In the genomic region with DNA sequence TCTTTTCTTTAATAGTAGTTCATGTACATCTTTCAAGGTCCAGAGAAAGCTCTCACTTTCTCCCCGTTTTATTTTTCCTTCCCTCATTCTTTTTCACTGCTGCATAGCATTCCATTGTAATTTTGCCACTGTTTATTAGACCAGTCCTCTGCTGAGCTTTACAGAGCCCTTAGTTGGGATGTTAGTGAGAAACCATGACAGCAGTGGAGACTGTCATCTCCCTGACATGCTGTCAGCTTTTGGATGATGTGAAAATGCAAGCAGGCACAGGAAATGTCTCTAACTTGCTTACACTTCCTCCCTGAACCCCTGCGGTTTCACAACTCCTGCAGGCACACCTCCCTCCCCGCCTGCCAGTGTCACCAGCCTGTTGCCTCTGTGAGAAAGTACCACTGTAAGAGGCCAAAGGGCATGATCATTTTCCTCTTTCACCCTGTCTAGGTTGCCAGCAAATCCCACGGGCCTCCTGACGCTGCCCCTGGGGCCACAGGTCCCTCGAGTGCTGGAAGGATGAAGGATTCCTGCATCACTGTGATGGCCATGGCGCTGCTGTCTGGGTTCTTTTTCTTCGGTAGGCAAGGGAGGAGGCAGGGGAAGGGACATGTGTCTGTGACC, we compare ENCODE assay signal across 8 cellular contexts. TPM values are rescaled to one million over a fixed set of nuclear protein-coding genes. Genes with fewer than 3 reads are reported as not detected.
DNase-seq lines count a peak whose midpoint lies in the region; ATAC-seq, FAIRE-seq and TF ChIP-seq lines count a peak whose summit lies in the region.

ITGAL (plus strand) TSS at position 415 of the 615 bp plus-strand sequence; CDS start at position 511, 96 bp downstream.

- peak; percentile 98 for FAIRE-seq in GM18507 (lab: Jason Lieb, UNC)
- FAIRE-seq in GM12878 (lab: Jason Lieb, UNC): peak; percentile 86
- no peak for FAIRE-seq in frontal cortex (lab: Jason Lieb, UNC)

- H4K20me1 ChIP-seq in GM12878 (ENCODE audit: control insufficient read depth, insufficient read depth): no peaks in the 10 kb centered on the region

- peak; percentile 3; the same call in 1 of the 2 replicates for TF ChIP-seq RAD21 in GM12878 (IDR thresholded peaks at IDR 0.05; ENCODE audit: insufficient read depth, low read depth, low read length)

- TF ChIP-seq CTCF in GM12878 (IDR thresholded peaks at IDR 0.05 in 2 of 3, conservative IDR thresholded peaks at IDR 0.05 in 1 of 3; ENCODE audit: control insufficient read depth in 2 of 3, extremely low read depth in 1 of 3, insufficient read depth in 1 of 3, low read depth in 3 of 3, low read length in 3 of 3) (no peak), brain microvascular endothelial cell (IDR thresholded peaks at IDR 0.05; ENCODE audit: low read depth, low read length, missing control alignments) (no peak)

- DNase-seq in GM18507 (ENCODE audit: extremely low spot score, insufficient read length, low read depth) (peak; percentile 69), T-helper 22 cell (ENCODE audit: low read depth) (peak; percentile 83), GM12878 (ENCODE audit: low read depth, low spot score) (peak; percentile 98), NCI-H82 treated with DMSO at 0.1 percent for 48 hours (lab: John Stamatoyannopoulos, UW; ENCODE audit: unreplicated experiment) (no peak), frontal cortex (ENCODE audit: low spot score in 2 of 2) (no peak), brain microvascular endothelial cell (no peak)

- intact Hi-C loops in GM12878 (cut with micrococcal nuclease; ENCODE audit: unreplicated experiment): loop anchor here (1.0 to 2.0 kb wide), 2 partner anchors 28 to 55 kb away; partner anchors contain the start of gene SEPHS2

- H3K9ac ChIP-seq in GM12878 (ENCODE audit: control insufficient read depth, insufficient read depth, low read length): peak within 1 kb of the TSS; percentile 93

- in situ Hi-C loops in GM12878 (cut with MboI) (loop anchor here (25.0 kb wide), 1 partner anchor 1415 kb away; no protein-coding TSS in a partner anchor), brain microvascular endothelial cell (cut with HindIII; ENCODE audit: low pct_ligation_motif_present, low sequenced_read_pairs) (no loop called here)

- POLR2A ChIA-PET in GM12878 (lab: Charles Lee): interaction anchor here (0.5 to 11.0 kb wide), 11 partner anchors 8 to 412 kb away, joined by 3 to 367 read pairs (median 7); partner anchors contain the start of genes DCTPP1 and ZNF48

- H3K4me3 ChIP-seq in GM12878 (peak within 1 kb of the TSS; percentile 96), skin epidermis (peak within 1 kb of the TSS; percentile 15 to 39 (median 32)), brain microvascular endothelial cell (ENCODE audit: low read depth, low read length) (no peak within 1 kb of the TSS)

- H3K79me2 ChIP-seq in GM12878 (ENCODE audit: control insufficient read depth, insufficient read depth, low read length): peaks cover 27% of the 10 kb centered on the region

- peak within 1 kb of the TSS; percentile 95 for H3K4me2 ChIP-seq in GM12878 (ENCODE audit: control insufficient read depth, insufficient read depth)

- peak; percentile 81 for TF ChIP-seq POLR2A in GM12878 (IDR thresholded peaks at IDR 0.05; ENCODE audit: low read depth, low read length)

- peaks cover 40% of the 10 kb centered on the region for H3K4me1 ChIP-seq in GM12878 (ENCODE audit: control insufficient read depth, insufficient read depth, low read length)

- H3K36me3 ChIP-seq in GM12878 (ENCODE audit: control insufficient read depth in 2 of 2, insufficient read depth in 2 of 2, low read length in 1 of 2) (peaks cover 4% of the 10 kb centered on the region in 2 experiments; a peak in 2 of 4 replicates), brain microvascular endothelial cell (replicated peaks) (no peaks in the 10 kb centered on the region)

- 0% methylated on average over 8 of the region's 8 CpGs for WGBS in GM12878 (ENCODE audit: insufficient coverage, insufficient replicate concordance, low lambda C conversion rate, missing lambda C conversion rate)

- H3K27me3 ChIP-seq in GM12878 (replicated peaks in 1 of 2; ENCODE audit: control insufficient read depth in 2 of 2, insufficient read depth in 2 of 2, low read length in 1 of 2) (no peaks in the 10 kb centered on the region), brain microvascular endothelial cell (replicated peaks) (peaks cover 20% of the 10 kb centered on the region)

- BruUV-seq in GM12878 (replicated peaks; lab: Mats Ljungman, UMichigan): no TSS peak

- ATAC-seq in HG03066 (IDR thresholded peaks at IDR 0.05; ENCODE audit: low read depth, unreplicated experiment): peak; percentile 43
- ATAC-seq in GM12878: peak; percentile 67

- SMC1A ChIA-PET in GM12878 (lab: Charles Lee; ENCODE audit: uncharacterized antibody, unreplicated experiment): interaction anchor here (0.8 to 11.2 kb wide), 10 partner anchors 8 to 92 kb away, joined by 3 to 431 read pairs (median 8); partner anchors contain the start of genes DCTPP1, SEPHS2, ZNF747 and ZNF764

- H2AFZ ChIP-seq in GM12878 (ENCODE audit: control insufficient read depth, low read depth, low read length): no peak within 1 kb of the TSS

- no peaks in the 10 kb centered on the region; the same call in 2 of the 3 replicates for H3K9me3 ChIP-seq in GM12878 (replicated peaks; ENCODE audit: control insufficient read depth, insufficient read depth, low read length)

- CTCF ChIA-PET in GM12878 (lab: Yijun Ruan, JAX): interaction anchor here (1.1 to 7.5 kb wide), 9 partner anchors 13 to 63 kb away, joined by 3 to 125 read pairs (median 5); partner anchors contain the start of genes DCTPP1 and ZNF747

- H3K27ac ChIP-seq in GM12878 (ENCODE audit: control insufficient read depth, insufficient read depth) (peak within 1 kb of the TSS; percentile 90), skin epidermis (peak within 1 kb of the TSS in 15 of 21 experiments; percentile 33 to 95 (median 74)), brain microvascular endothelial cell (no peak within 1 kb of the TSS)

- RAD21 ChIA-PET in GM12878 (lab: Charles Lee; ENCODE audit: unreplicated experiment): interaction anchor here (1.1 to 11.0 kb wide), 11 partner anchors 8 to 126 kb away, joined by 3 to 307 read pairs (median 6); partner anchors contain the start of genes DCTPP1 and ZNF747

- TF ChIP-seq EP300 in GM12878 (IDR thresholded peaks at IDR 0.05; ENCODE audit: borderline replicate concordance in 1 of 2, control insufficient read depth in 1 of 2, low read depth in 2 of 2, low read length in 2 of 2): peak; percentile 86 to 95; a peak in 3 of 4 replicates

TF ChIP-seq in GM12878, 131 proteins besides CTCF, POLR2A, EP300 and RAD21 (continues in another document):
- no peak for TF ChIP-seq CHD4 (IDR thresholded peaks at IDR 0.05)
- TF ChIP-seq SPI1 (IDR thresholded peaks at IDR 0.05; ENCODE audit: borderline replicate concordance, insufficient read depth, low read depth, low read length): peak; percentile 92
- TF ChIP-seq TCF7 (IDR thresholded peaks at IDR 0.05; ENCODE audit: borderline replicate concordance): no peak
- peak; percentile 83 for TF ChIP-seq TCF12 (IDR thresholded peaks at IDR 0.05; ENCODE audit: low read depth, low read length)
- TF ChIP-seq, protein P1, sequence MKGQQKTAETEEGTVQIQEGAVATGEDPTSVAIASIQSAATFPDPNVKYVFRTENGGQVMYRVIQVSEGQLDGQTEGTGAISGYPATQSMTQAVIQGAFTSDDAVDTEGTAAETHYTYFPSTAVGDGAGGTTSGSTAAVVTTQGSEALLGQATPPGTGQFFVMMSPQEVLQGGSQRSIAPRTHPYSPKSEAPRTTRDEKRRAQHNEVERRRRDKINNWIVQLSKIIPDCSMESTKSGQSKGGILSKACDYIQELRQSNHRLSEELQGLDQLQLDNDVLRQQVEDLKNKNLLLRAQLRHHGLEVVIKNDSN (IDR thresholded peaks at IDR 0.05; ENCODE audit: borderline replicate concordance, extremely low read length, insufficient read depth, low read depth, low read length): no peak
- TF ChIP-seq FOS (IDR thresholded peaks at IDR 0.05; ENCODE audit: borderline replicate concordance, extremely low read depth, insufficient read length): no peak
- TF ChIP-seq MEF2B (IDR thresholded peaks at IDR 0.05; ENCODE audit: partially characterized antibody, poor library complexity, severe bottlenecking): peak; percentile 98
- peak; percentile 25 for TF ChIP-seq SMAD5 (IDR thresholded peaks at IDR 0.05; ENCODE audit: low read depth)
- TF ChIP-seq, protein P2, sequence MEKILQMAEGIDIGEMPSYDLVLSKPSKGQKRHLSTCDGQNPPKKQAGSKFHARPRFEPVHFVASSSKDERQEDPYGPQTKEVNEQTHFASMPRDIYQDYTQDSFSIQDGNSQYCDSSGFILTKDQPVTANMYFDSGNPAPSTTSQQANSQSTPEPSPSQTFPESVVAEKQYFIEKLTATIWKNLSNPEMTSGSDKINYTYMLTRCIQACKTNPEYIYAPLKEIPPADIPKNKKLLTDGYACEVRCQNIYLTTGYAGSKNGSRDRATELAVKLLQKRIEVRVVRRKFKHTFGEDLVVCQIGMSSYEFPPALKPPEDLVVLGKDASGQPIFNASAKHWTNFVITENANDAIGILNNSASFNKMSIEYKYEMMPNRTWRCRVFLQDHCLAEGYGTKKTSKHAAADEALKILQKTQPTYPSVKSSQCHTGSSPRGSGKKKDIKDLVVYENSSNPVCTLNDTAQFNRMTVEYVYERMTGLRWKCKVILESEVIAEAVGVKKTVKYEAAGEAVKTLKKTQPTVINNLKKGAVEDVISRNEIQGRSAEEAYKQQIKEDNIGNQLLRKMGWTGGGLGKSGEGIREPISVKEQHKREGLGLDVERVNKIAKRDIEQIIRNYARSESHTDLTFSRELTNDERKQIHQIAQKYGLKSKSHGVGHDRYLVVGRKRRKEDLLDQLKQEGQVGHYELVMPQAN (conservative IDR thresholded peaks at IDR 0.05): peak; percentile 43; the same call in 1 of the 2 replicates
- no peak for TF ChIP-seq RFX5 (IDR thresholded peaks at IDR 0.05; ENCODE audit: low read depth, low read length)

RNA-seq across cellular contexts. Expression of gene ITGAL, which starts in this region (rescaled TPM):
- total RNA-seq in GM12878 (2013; cell fraction: nucleolus; rRNA removed): 150 and 164 TPM in 2 replicates
- total RNA-seq in GM12878 (2014; rRNA removed): 62.8 and 91.0 TPM in 2 replicates
- 56.2 and 65.6 TPM in 2 replicates for total RNA-seq in GM12878 (2014; rRNA removed; fragmentation: Illumina TruSeq; extraction: Trizol)
- total RNA-seq in GM12878 (2021): 170 TPM in 2 replicates
- polyA plus RNA-seq in GM12878 (2011; ENCODE audit: low read depth): 33.4 TPM
- 73.8 and 97.2 TPM in 2 replicates for polyA plus RNA-seq in GM12878 (2011; rRNA removed)
- polyA plus RNA-seq in GM12878 (2011; cell fraction: cytosol; rRNA removed): 104 and 127 TPM in 2 replicates
- 199 and 213 TPM in 2 replicates for polyA plus RNA-seq in GM12878 (2011; cell fraction: nucleus; rRNA removed)
- 64.4 and 120 TPM in 2 replicates for polyA plus RNA-seq in GM12878 (2012)
- 140 and 185 TPM in 2 replicates for polyA plus RNA-seq in GM12878 (2014; fragmentation: Illumina TruSeq; extraction: Trizol)
- 10 to 100 TPM; 10.7 to 12.1 TPM for polyA plus RNA-seq in GM12878 (2014; fragmentation: Nextera tagmentation; extraction: Ambion mirVana)
- 96.5 and 104 TPM in 2 replicates for polyA plus RNA-seq in GM12878 (2014; rRNA removed)
- polyA plus RNA-seq in GM12878 (2016; fragmentation: Nextera tagmentation; extraction: Ambion mirVana): 100 to 1,000 TPM; 109 to 111 TPM
- polyA minus RNA-seq in GM12878 (2011; rRNA and poly(A)+ RNA removed): 106 and 131 TPM in 2 replicates
- polyA minus RNA-seq in GM12878 (2011; cell fraction: cytosol; rRNA and poly(A)+ RNA removed): 80.5 and 81.6 TPM in 2 replicates
- 99.7 and 175 TPM in 2 replicates for polyA minus RNA-seq in GM12878 (2011; cell fraction: nucleus; rRNA and poly(A)+ RNA removed)
- 0.82 TPM for total RNA-seq in frontal cortex

Comparison
In these comparisons a context has a peak if more than half of its experiments do, and no peak if none do; other contexts are left out.
1. RNA of gene ITGAL (total RNA-seq): 56.2 to 170 TPM in GM12878; 0.82 TPM in frontal cortex (single experiment); every median in the first group is over 10 times any median in the second.
2. DNase-seq: peak in GM18507 (single experiment), T-helper 22 cell (single experiment) and GM12878 (single experiment); none in NCI-H82 treated with DMSO at 0.1 percent for 48 hours (single experiment), frontal cortex (0 of 2) and brain microvascular endothelial cell (single experiment).